Comparison of ENCODE assay signal across 1 cellular context in genomic region chr22:32407332-32407731, GRCh38.
TF ChIP-seq lines count a peak whose summit lies in the region.

No MANE protein-coding gene starts in this region.

TF ChIP-seq in GM12878, 131 proteins besides CTCF, POLR2A, EP300 and RAD21 (continued from another document):
- TF ChIP-seq BCL3 (IDR thresholded peaks at IDR 0.05; ENCODE audit: borderline replicate concordance, insufficient read depth, low read depth, low read length, poor library complexity, severe bottlenecking) (no peak), RELA (IDR thresholded peaks at IDR 0.05; ENCODE audit: borderline replicate concordance, partially characterized antibody) (no peak), SREBF2 (IDR thresholded peaks at IDR 0.05; ENCODE audit: low read length) (no peak), EGR1 (IDR thresholded peaks at IDR 0.05; ENCODE audit: borderline replicate concordance in 1 of 2, low read depth in 2 of 2, low read length in 2 of 2) (no peak), CEBPB (IDR thresholded peaks at IDR 0.05; ENCODE audit: borderline replicate concordance in 1 of 2, low read depth in 2 of 2, low read length in 2 of 2) (no peak), SMC3 (IDR thresholded peaks at IDR 0.05; ENCODE audit: borderline replicate concordance, low read length) (no peak), SP1 (IDR thresholded peaks at IDR 0.05; ENCODE audit: low read depth, low read length) (no peak), CHD2 (IDR thresholded peaks at IDR 0.05; ENCODE audit: borderline replicate concordance, low read depth, low read length) (no peak), IRF4 (IDR thresholded peaks at IDR 0.05; ENCODE audit: low read depth, low read length) (peak; percentile 72; the same call in 1 of the 2 replicates), SUPT20H (IDR thresholded peaks at IDR 0.05; ENCODE audit: borderline replicate concordance, control insufficient read depth, low read depth, low read length) (no peak), SMAD1 (IDR thresholded peaks at IDR 0.05; ENCODE audit: low read depth, partially characterized antibody) (no peak), BMI1 (IDR thresholded peaks at IDR 0.05; ENCODE audit: borderline replicate concordance) (no peak), IKZF1 (conservative IDR thresholded peaks at IDR 0.05) (peak; percentile 77), TBL1XR1 (IDR thresholded peaks at IDR 0.05; ENCODE audit: low read depth, low read length) (no peak), SIX5 (IDR thresholded peaks at IDR 0.05; ENCODE audit: low read depth, low read length, severe bottlenecking) (no peak), ELK1 (IDR thresholded peaks at IDR 0.05; ENCODE audit: low read depth, low read length) (no peak), POLR2AphosphoS2 (IDR thresholded peaks at IDR 0.05; ENCODE audit: low read depth, low read length) (no peak), SPI1 (IDR thresholded peaks at IDR 0.05; ENCODE audit: borderline replicate concordance, insufficient read depth, low read depth, low read length) (peak; percentile 97), NBN (IDR thresholded peaks at IDR 0.05) (peak; percentile 82), ZNF217 (IDR thresholded peaks at IDR 0.05) (0 out of 2 replicates have a peak, but pooled peaks have one; percentile 29), FOS (IDR thresholded peaks at IDR 0.05; ENCODE audit: borderline replicate concordance, extremely low read depth, insufficient read length) (no peak), CREB1 (IDR thresholded peaks at IDR 0.05; ENCODE audit: low read depth) (no peak)
- TF ChIP-seq, protein P1, sequence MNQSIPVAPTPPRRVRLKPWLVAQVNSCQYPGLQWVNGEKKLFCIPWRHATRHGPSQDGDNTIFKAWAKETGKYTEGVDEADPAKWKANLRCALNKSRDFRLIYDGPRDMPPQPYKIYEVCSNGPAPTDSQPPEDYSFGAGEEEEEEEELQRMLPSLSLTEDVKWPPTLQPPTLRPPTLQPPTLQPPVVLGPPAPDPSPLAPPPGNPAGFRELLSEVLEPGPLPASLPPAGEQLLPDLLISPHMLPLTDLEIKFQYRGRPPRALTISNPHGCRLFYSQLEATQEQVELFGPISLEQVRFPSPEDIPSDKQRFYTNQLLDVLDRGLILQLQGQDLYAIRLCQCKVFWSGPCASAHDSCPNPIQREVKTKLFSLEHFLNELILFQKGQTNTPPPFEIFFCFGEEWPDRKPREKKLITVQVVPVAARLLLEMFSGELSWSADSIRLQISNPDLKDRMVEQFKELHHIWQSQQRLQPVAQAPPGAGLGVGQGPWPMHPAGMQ (IDR thresholded peaks at IDR 0.05; ENCODE audit: borderline replicate concordance), result no peak
- TF ChIP-seq, protein P2, sequence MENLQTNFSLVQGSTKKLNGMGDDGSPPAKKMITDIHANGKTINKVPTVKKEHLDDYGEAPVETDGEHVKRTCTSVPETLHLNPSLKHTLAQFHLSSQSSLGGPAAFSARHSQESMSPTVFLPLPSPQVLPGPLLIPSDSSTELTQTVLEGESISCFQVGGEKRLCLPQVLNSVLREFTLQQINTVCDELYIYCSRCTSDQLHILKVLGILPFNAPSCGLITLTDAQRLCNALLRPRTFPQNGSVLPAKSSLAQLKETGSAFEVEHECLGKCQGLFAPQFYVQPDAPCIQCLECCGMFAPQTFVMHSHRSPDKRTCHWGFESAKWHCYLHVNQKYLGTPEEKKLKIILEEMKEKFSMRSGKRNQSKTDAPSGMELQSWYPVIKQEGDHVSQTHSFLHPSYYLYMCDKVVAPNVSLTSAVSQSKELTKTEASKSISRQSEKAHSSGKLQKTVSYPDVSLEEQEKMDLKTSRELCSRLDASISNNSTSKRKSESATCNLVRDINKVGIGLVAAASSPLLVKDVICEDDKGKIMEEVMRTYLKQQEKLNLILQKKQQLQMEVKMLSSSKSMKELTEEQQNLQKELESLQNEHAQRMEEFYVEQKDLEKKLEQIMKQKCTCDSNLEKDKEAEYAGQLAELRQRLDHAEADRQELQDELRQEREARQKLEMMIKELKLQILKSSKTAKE (IDR thresholded peaks at IDR 0.05; ENCODE audit: low read depth, poor library complexity, severe bottlenecking), result no peak
